ENCODE assay signal across 1 cellular context in the genomic region with DNA sequence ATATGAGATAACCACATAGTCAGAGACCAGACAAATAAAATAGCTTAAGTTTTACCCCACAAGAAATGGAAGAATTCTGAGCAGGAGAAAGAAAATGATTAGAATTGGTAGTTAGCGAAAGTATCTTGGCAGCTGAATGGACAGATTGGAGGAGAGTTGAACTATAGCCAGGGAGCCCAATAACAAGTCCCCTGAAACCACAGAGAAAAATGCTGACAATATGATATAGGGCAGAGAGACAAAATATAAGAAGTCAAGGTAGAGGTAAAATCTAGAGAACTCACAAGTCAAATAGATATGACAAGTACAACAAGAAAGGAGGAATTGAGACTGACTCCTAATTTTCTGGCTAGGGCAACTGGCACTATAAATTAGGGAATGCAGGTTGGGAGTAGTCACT.
A peak's percentile ranks its signal among the peaks of the same experiment; 100 is the strongest.
TF ChIP-seq lines count a peak whose summit lies in the region.

No MANE protein-coding gene starts in this region.

TF ChIP-seq in K562, 482 proteins besides CTCF, POLR2A, EP300 and RAD21 (continued from another document):
- TF ChIP-seq, protein P1, sequence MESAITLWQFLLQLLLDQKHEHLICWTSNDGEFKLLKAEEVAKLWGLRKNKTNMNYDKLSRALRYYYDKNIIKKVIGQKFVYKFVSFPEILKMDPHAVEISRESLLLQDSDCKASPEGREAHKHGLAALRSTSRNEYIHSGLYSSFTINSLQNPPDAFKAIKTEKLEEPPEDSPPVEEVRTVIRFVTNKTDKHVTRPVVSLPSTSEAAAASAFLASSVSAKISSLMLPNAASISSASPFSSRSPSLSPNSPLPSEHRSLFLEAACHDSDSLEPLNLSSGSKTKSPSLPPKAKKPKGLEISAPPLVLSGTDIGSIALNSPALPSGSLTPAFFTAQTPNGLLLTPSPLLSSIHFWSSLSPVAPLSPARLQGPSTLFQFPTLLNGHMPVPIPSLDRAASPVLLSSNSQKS (CRISPR knock-in tag; IDR thresholded peaks at IDR 0.05): no peak
- TF ChIP-seq ZNF316 (IDR thresholded peaks at IDR 0.05): peak; percentile 74
- TF ChIP-seq CBFB (CRISPR knock-in tag; IDR thresholded peaks at IDR 0.05): no peak
- TF ChIP-seq C11orf30 (IDR thresholded peaks at IDR 0.05; ENCODE audit: low read depth): peak; percentile 71; the same call in 1 of the 2 replicates
- TF ChIP-seq FUS (optimal IDR thresholded peaks at IDR 0.05; ENCODE audit: low read depth, low read length): no peak
TF ChIP-seq in K562: peak in this region for 3.
